ENCODE assay signal across 21 cellular contexts in genomic region chr6:158503222-158503621, GRCh38. TPM values are rescaled to one million over a fixed set of nuclear protein-coding genes. Genes with fewer than 3 reads are reported as not detected.
A peak's percentile ranks its signal among the peaks of the same experiment; 100 is the strongest.
DNase-seq lines count a peak whose midpoint lies in the region; ATAC-seq and TF ChIP-seq lines count a peak whose summit lies in the region.
"Had no signal": no experiment of that assay in that cellular context is flagged by ENCODE, and none has a peak within 500 bp of the region (broad histone marks: within the 10 kb centered on the region; RNA-seq: fewer than 3 reads in every experiment).

No MANE protein-coding gene starts in this region.

- H3F3A ChIP-seq in GM23248 (ENCODE audit: insufficient read depth) = peaks cover 8% of the 10 kb centered on the region; the same call in 1 of the 2 replicates

- no peaks in the 10 kb centered on the region for H4K20me1 ChIP-seq in GM23248 (ENCODE audit: insufficient read depth)

- H3K9me3 ChIP-seq in GM23248 (ENCODE audit: low read depth) = no peaks in the 10 kb centered on the region
- H3K9me3 ChIP-seq: BE2C, SJCRH30 had no signal

- H3K79me2 ChIP-seq in GM23248 (ENCODE audit: insufficient read depth) = no peaks in the 10 kb centered on the region

- no peaks in the 10 kb centered on the region for H3K9me2 ChIP-seq in GM23248 (ENCODE audit: insufficient read depth)

- peaks cover 16% of the 10 kb centered on the region for H3K36me3 Mint-ChIP-seq in activated naive CD8-positive, alpha-beta T cell
- H3K36me3 Mint-ChIP-seq in activated naive CD8-positive, alpha-beta T cell treated with anti-CD3 and anti-CD28 coated beads, Interleukin-2, amount 50 U/mL, for 24 hours (ENCODE audit: low read depth) = peaks cover 20% of the 10 kb centered on the region
- H3K36me3 Mint-ChIP-seq in central memory CD8-positive, alpha-beta T cell (ENCODE audit: insufficient read depth) = peaks cover 17% of the 10 kb centered on the region
- peaks cover 71% of the 10 kb centered on the region for H3K36me3 Mint-ChIP-seq in nephron progenitor cell (ENCODE audit: low read depth)

- no peaks in the 10 kb centered on the region for H3K27me3 Mint-ChIP-seq in activated naive CD8-positive, alpha-beta T cell
- H3K27me3 Mint-ChIP-seq in activated naive CD8-positive, alpha-beta T cell treated with anti-CD3 and anti-CD28 coated beads, Interleukin-2, amount 50 U/mL, for 24 hours = no peaks in the 10 kb centered on the region
- no peaks in the 10 kb centered on the region for H3K27me3 Mint-ChIP-seq in central memory CD8-positive, alpha-beta T cell
- peaks cover 2% of the 10 kb centered on the region for H3K27me3 Mint-ChIP-seq in nephron progenitor cell (ENCODE audit: low read depth, poor library complexity)

- no peak for TF ChIP-seq CTCF in nephron progenitor cell (IDR thresholded peaks at IDR 0.05)

- H3K4me3 ChIP-seq in GM23248 = no peak overlapping the region
- H3K4me3 ChIP-seq: K562, SJCRH30 had no signal

- peak overlapping the region; percentile 17 for H3K27ac Mint-ChIP-seq in activated naive CD8-positive, alpha-beta T cell
- no peak overlapping the region for H3K27ac Mint-ChIP-seq in activated naive CD8-positive, alpha-beta T cell treated with anti-CD3 and anti-CD28 coated beads, Interleukin-2, amount 50 U/mL, for 24 hours
- peak overlapping the region; percentile 41 for H3K27ac Mint-ChIP-seq in central memory CD8-positive, alpha-beta T cell (ENCODE audit: low read depth)
- H3K27ac Mint-ChIP-seq in nephron progenitor cell = peak overlapping the region; percentile 71
- H3K27ac Mint-ChIP-seq: CD14-positive monocyte had no signal

- no peak overlapping the region for H2AFZ ChIP-seq in GM23248

- peaks cover 3% of the 10 kb centered on the region; the same call in 1 of the 2 replicates for H3K36me3 ChIP-seq in GM23248 (ENCODE audit: low read depth)

- H3K4me2 ChIP-seq in GM23248 (ENCODE audit: unreplicated experiment) = no peak overlapping the region

- DNase-seq in activated naive CD8-positive, alpha-beta T cell treated with anti-CD3 and anti-CD28 coated beads, Interleukin-2, amount 50 U/mL, for 24 hours = no peak
- no peak for DNase-seq in central memory CD8-positive, alpha-beta T cell (ENCODE audit: low spot score in 2 of 2)
- DNase-seq in nephron progenitor cell = no peak
- DNase-seq in GM23248 = no peak
- no peak for DNase-seq in activated CD4-positive, alpha-beta T cell treated with anti-CD3 and anti-CD28 coated beads for 1 hour
- DNase-seq: 8988T, ACHN, BE2C, MV-4-11, NCI-H1105, NCI-H1436 treated with DMSO at 0.1 percent for 48 hours, NCI-H187 treated with DMSO at 0.1 percent for 48 hours, NCI-H2107, NCI-H524 treated with DMSO at 0.1 percent for 48 hours, NCI-H774, PC-3, SJCRH30 had no signal

- H3K4me1 Mint-ChIP-seq in activated naive CD8-positive, alpha-beta T cell (ENCODE audit: low read depth) = no peaks in the 10 kb centered on the region
- no peaks in the 10 kb centered on the region for H3K4me1 Mint-ChIP-seq in activated naive CD8-positive, alpha-beta T cell treated with anti-CD3 and anti-CD28 coated beads, Interleukin-2, amount 50 U/mL, for 24 hours
- no peaks in the 10 kb centered on the region for H3K4me1 Mint-ChIP-seq in central memory CD8-positive, alpha-beta T cell
- no peaks in the 10 kb centered on the region for H3K4me1 Mint-ChIP-seq in nephron progenitor cell
- H3K4me1 Mint-ChIP-seq: CD14-positive monocyte had no signal

- peaks cover 5% of the 10 kb centered on the region for H3K4me1 ChIP-seq in GM23248 (ENCODE audit: insufficient read depth)
- H3K4me1 ChIP-seq: BE2C had no signal

- WGBS in GM23248 (ENCODE audit: low coverage in 1 of 2, low lambda C conversion rate in 2 of 2, missing lambda C conversion rate in 2 of 2), 2 experiments = 97 to 100% methylated on average over 5 to 7 of the region's 7 CpGs

- H3K27me3 ChIP-seq in GM23248 (replicated peaks; ENCODE audit: insufficient read depth) = no peaks in the 10 kb centered on the region
- H3K27me3 ChIP-seq: BE2C, SJCRH30 had no signal

- no peak for ATAC-seq in activated naive CD8-positive, alpha-beta T cell treated with anti-CD3 and anti-CD28 coated beads, Interleukin-2, amount 50 U/mL, for 24 hours
- ATAC-seq in central memory CD8-positive, alpha-beta T cell (replicated peaks; ENCODE audit: extremely low read depth, poor library complexity, severe bottlenecking) = no peak
- no peak for ATAC-seq in GM18909 (IDR thresholded peaks at IDR 0.05; ENCODE audit: poor library complexity, unreplicated experiment)
- ATAC-seq: K562, PC-3 had no signal

- in situ Hi-C loops in GM23248 (cut with MboI) = no loop called here

- H3K9ac ChIP-seq in GM23248 = no peak overlapping the region

- H3K9me3 Mint-ChIP-seq in activated naive CD8-positive, alpha-beta T cell (ENCODE audit: low read depth) = no peaks in the 10 kb centered on the region
- H3K9me3 Mint-ChIP-seq in activated naive CD8-positive, alpha-beta T cell treated with anti-CD3 and anti-CD28 coated beads, Interleukin-2, amount 50 U/mL, for 24 hours = no peaks in the 10 kb centered on the region
- no peaks in the 10 kb centered on the region for H3K9me3 Mint-ChIP-seq in central memory CD8-positive, alpha-beta T cell
- H3K9me3 Mint-ChIP-seq in nephron progenitor cell = no peaks in the 10 kb centered on the region

- H3K4me3 Mint-ChIP-seq in activated naive CD8-positive, alpha-beta T cell = no peak overlapping the region
- H3K4me3 Mint-ChIP-seq in activated naive CD8-positive, alpha-beta T cell treated with anti-CD3 and anti-CD28 coated beads, Interleukin-2, amount 50 U/mL, for 24 hours = no peak overlapping the region
- no peak overlapping the region for H3K4me3 Mint-ChIP-seq in central memory CD8-positive, alpha-beta T cell
- H3K4me3 Mint-ChIP-seq in nephron progenitor cell = no peak overlapping the region
- H3K4me3 Mint-ChIP-seq: CD14-positive monocyte had no signal

- H3K27ac ChIP-seq in GM23248 = no peak overlapping the region
- H3K27ac ChIP-seq: SJCRH30 had no signal

RNA-seq across cellular contexts. Expression of gene TMEM181, which starts 56.7 kb away (rescaled TPM):
- 52.6 and 53.0 TPM in 2 replicates for total RNA-seq in GM23248 (2014; rRNA removed; shearing (Covaris generic))
- 26.7 and 30.7 TPM in 2 replicates for polyA plus RNA-seq in GM23248 (2016; fragmentation: Nextera tagmentation; extraction: Ambion mirVana)
